ENCODE assay signal across 8 cellular contexts in the genomic region with DNA sequence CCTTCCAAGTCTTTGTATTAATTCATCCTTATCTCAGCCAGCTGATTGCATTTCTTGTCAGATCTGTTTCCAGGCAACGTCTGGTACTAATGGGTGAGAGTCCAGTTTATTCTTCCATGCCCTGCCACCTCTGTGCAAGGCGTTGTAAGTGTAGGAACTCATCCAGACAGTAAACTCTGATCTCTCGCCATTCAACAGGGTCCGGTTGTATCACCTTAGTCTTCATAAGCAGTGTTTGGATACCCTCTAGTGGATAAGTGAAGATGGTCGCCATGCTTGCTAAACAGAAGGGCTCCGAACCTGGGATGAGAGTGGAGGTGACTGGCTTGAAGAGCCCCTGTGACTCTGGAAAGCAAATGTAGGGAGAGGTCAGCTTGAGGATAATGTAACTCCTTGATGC. TPM values are rescaled to one million over a fixed set of nuclear protein-coding genes. Genes with fewer than 3 reads are reported as not detected.
DNase-seq lines count a peak whose midpoint lies in the region; ATAC-seq and TF ChIP-seq lines count a peak whose summit lies in the region.

No MANE protein-coding gene starts in this region.

- peak in 54 of 56 donors; percentile 38 to 71 (median 54) for TF ChIP-seq CTCF in dorsolateral prefrontal cortex (IDR thresholded peaks at IDR 0.05 in 54 of 56, conservative IDR thresholded peaks at IDR 0.05 in 2 of 56; ENCODE audit: low read depth in 1 of 56, partially characterized antibody in 56 of 56)

- H3K27me3 Mint-ChIP-seq in memory B cell: no peaks in the 10 kb centered on the region

- no peaks in the 10 kb centered on the region for H3K27me3 ChIP-seq in dorsolateral prefrontal cortex

- H3K4me3 ChIP-seq in dorsolateral prefrontal cortex: no peak overlapping the region

- H3K9me3 Mint-ChIP-seq in memory B cell: no peaks in the 10 kb centered on the region

- ATAC-seq in memory B cell (ENCODE audit: low read depth): peak; percentile 41
- no peak for ATAC-seq in HG03460 (IDR thresholded peaks at IDR 0.05; ENCODE audit: unreplicated experiment)
- no peak for ATAC-seq in HG03097 (IDR thresholded peaks at IDR 0.05; ENCODE audit: low FRiP score, unreplicated experiment)

- no peak overlapping the region for H3K27ac Mint-ChIP-seq in memory B cell

- no peaks in the 10 kb centered on the region for H3K36me3 Mint-ChIP-seq in memory B cell

- intact Hi-C loops in dorsolateral prefrontal cortex (cut with DNase I): no loop called here

- no peak overlapping the region for H3K4me3 Mint-ChIP-seq in memory B cell

- H3K27ac ChIP-seq in dorsolateral prefrontal cortex: no peak overlapping the region

- DNase-seq in SIG-M5 treated with dmso at 0.1 percent for 504 hours (lab: John Stamatoyannopoulos, UW; ENCODE audit: unreplicated experiment) (peak; percentile 23), SIG-M5 (lab: John Stamatoyannopoulos, UW) (no peak), HS-27A (ENCODE audit: low read depth) (peak; percentile 8), RKO (ENCODE audit: low spot score) (peak; percentile 48), dorsolateral prefrontal cortex (peak in 2 of 10 donors; percentile 16 to 55), memory B cell (ENCODE audit: low spot score in 2 of 2) (peak in 1 of 2 donors; percentile 8)

- no peaks in the 10 kb centered on the region for H3K4me1 Mint-ChIP-seq in memory B cell

RNA-seq across cellular contexts. Expression of gene CMTM7, which starts 51.6 kb away (rescaled TPM):
- total RNA-seq in dorsolateral prefrontal cortex: 1 to 10 TPM in 117 of 120 experiments, under 1 TPM in 3; 0.72 to 8.1 (median 2.9) TPM
